8 cellular contexts compared by ENCODE assay signal in genomic region chr16:48558269-48558915, GRCh38. TPM values are rescaled to one million over a fixed set of nuclear protein-coding genes. Genes with fewer than 3 reads are reported as not detected.
A peak's percentile ranks its signal among the peaks of the same experiment; 100 is the strongest.
DNase-seq lines count a peak whose midpoint lies in the region; ATAC-seq and TF ChIP-seq lines count a peak whose summit lies in the region.

No MANE protein-coding gene starts in this region.

- H3K4me1 Mint-ChIP-seq in activated CD4-positive, alpha-beta T cell treated with anti-CD3 and anti-CD28 coated beads, Interleukin-2, amount 10 ng/mL, durations not matched to agents 24 days and 14 days = peaks cover 66% of the 10 kb centered on the region
- peaks cover 91% of the 10 kb centered on the region for H3K4me1 Mint-ChIP-seq in activated naive CD8-positive, alpha-beta T cell (ENCODE audit: low read depth)

- intact Hi-C loops in activated CD4-positive, alpha-beta T cell treated with anti-CD3 and anti-CD28 coated beads, Interleukin-2, amount 10 ng/mL, durations not matched to agents 24 days and 14 days (cut with micrococcal nuclease) = loop anchor here (5.0 kb wide), 2 partner anchors 101 to 1731 kb away; no protein-coding TSS in a partner anchor
- intact Hi-C loops in left ventricle myocardium superior (cut with micrococcal nuclease) (no loop called here), tibial artery (cut with DNase I; ENCODE audit: low total_unique reads) (no loop called here)

- no peak for DNase-seq in activated CD4-positive, alpha-beta T cell treated with anti-CD3 and anti-CD28 coated beads, Interleukin-2, amount 10 ng/mL, durations not matched to agents 24 days and 14 days
- DNase-seq in activated CD4-positive, alpha-beta T cell treated with anti-CD3 and anti-CD28 coated beads for 4 hours = no peak
- DNase-seq in left ventricle myocardium superior (no peak), NCI-H2081 treated with DMSO at 0.1 percent for 48 hours (lab: John Stamatoyannopoulos, UW) (no peak), tibial artery (no peak)

- peak overlapping the region; percentile 67 for H3K4me3 Mint-ChIP-seq in activated CD4-positive, alpha-beta T cell treated with anti-CD3 and anti-CD28 coated beads, Interleukin-2, amount 10 ng/mL, durations not matched to agents 24 days and 14 days
- peak overlapping the region; percentile 46 for H3K4me3 Mint-ChIP-seq in activated naive CD8-positive, alpha-beta T cell

- H3K9me3 ChIP-seq in subcutaneous abdominal adipose tissue (ENCODE audit: control insufficient read depth in 5 of 5, low read length in 5 of 5) (no peaks in the 10 kb centered on the region), tibial artery (no peaks in the 10 kb centered on the region)

- no peaks in the 10 kb centered on the region for H3K27me3 ChIP-seq in subcutaneous abdominal adipose tissue (ENCODE audit: control insufficient read depth in 5 of 5, insufficient read depth in 4 of 5, low read length in 5 of 5)
- no peaks in the 10 kb centered on the region for H3K27me3 ChIP-seq in tibial artery

- peaks cover 2 to 14% (median 6%) of the 10 kb centered on the region in 5 donors for H3K36me3 ChIP-seq in subcutaneous abdominal adipose tissue (ENCODE audit: control insufficient read depth in 5 of 5, insufficient read depth in 5 of 5, low read length in 5 of 5)
- H3K36me3 ChIP-seq in tibial artery = no peaks in the 10 kb centered on the region

- no peaks in the 10 kb centered on the region for H3K27me3 Mint-ChIP-seq in activated CD4-positive, alpha-beta T cell treated with anti-CD3 and anti-CD28 coated beads, Interleukin-2, amount 10 ng/mL, durations not matched to agents 24 days and 14 days
- H3K27me3 Mint-ChIP-seq in activated naive CD8-positive, alpha-beta T cell = no peaks in the 10 kb centered on the region

- peaks cover 52% of the 10 kb centered on the region for H3K36me3 Mint-ChIP-seq in activated CD4-positive, alpha-beta T cell treated with anti-CD3 and anti-CD28 coated beads, Interleukin-2, amount 10 ng/mL, durations not matched to agents 24 days and 14 days (ENCODE audit: low read depth)
- peaks cover 17% of the 10 kb centered on the region for H3K36me3 Mint-ChIP-seq in activated naive CD8-positive, alpha-beta T cell

- ATAC-seq in left ventricle myocardium superior = peak; percentile 69
- no peak for ATAC-seq in GM19397 (IDR thresholded peaks at IDR 0.05; ENCODE audit: unreplicated experiment)

- peak overlapping the region in 4 of 5 donors; percentile 7 to 52 (median 25) for H3K4me3 ChIP-seq in subcutaneous abdominal adipose tissue (ENCODE audit: low read depth in 1 of 5, low read length in 5 of 5)
- H3K4me3 ChIP-seq in tibial artery = no peak overlapping the region

- no peak for TF ChIP-seq CTCF in tibial artery (IDR thresholded peaks at IDR 0.05)

- no peaks in the 10 kb centered on the region for H3K9me3 Mint-ChIP-seq in activated CD4-positive, alpha-beta T cell treated with anti-CD3 and anti-CD28 coated beads, Interleukin-2, amount 10 ng/mL, durations not matched to agents 24 days and 14 days
- no peaks in the 10 kb centered on the region for H3K9me3 Mint-ChIP-seq in activated naive CD8-positive, alpha-beta T cell (ENCODE audit: low read depth)

- peaks cover 5 to 57% (median 43%) of the 10 kb centered on the region in 5 donors for H3K4me1 ChIP-seq in subcutaneous abdominal adipose tissue (ENCODE audit: control insufficient read depth in 5 of 5, insufficient read depth in 5 of 5, low read length in 5 of 5)
- H3K4me1 ChIP-seq in tibial artery = peaks cover 0 to 93% (median 39%) of the 10 kb centered on the region in 4 donors

- H3K27ac ChIP-seq in subcutaneous abdominal adipose tissue (ENCODE audit: low read depth, low read length) = peak overlapping the region; percentile 69
- H3K27ac ChIP-seq in tibial artery = no peak overlapping the region

- peak overlapping the region in 3 of 5 donors; percentile 17 to 37 (median 34) for H3K9ac ChIP-seq in subcutaneous abdominal adipose tissue (ENCODE audit: low read length in 5 of 5)

- peak overlapping the region; percentile 56 for H3K27ac Mint-ChIP-seq in activated CD4-positive, alpha-beta T cell treated with anti-CD3 and anti-CD28 coated beads, Interleukin-2, amount 10 ng/mL, durations not matched to agents 24 days and 14 days
- peak overlapping the region; percentile 93 for H3K27ac Mint-ChIP-seq in activated naive CD8-positive, alpha-beta T cell

RNA-seq across cellular contexts. Expression of gene N4BP1, which starts 51.6 kb away (rescaled TPM):
- total RNA-seq in activated CD4-positive, alpha-beta T cell treated with anti-CD3 and anti-CD28 coated beads, Interleukin-2, amount 10 ng/mL, durations not matched to agents 24 days and 14 days = 41.8 and 44.4 TPM in 2 replicates
- total RNA-seq in left ventricle myocardium superior = 22.5 TPM

Comparison
In these comparisons a context has a peak if more than half of its experiments do, and no peak if none do; other contexts are left out.
1. H3K4me3 ChIP-seq: peak in subcutaneous abdominal adipose tissue (4 of 5); none in tibial artery (0 of 2).